ENCODE assay signal across 1 cellular context in genomic region chr6:75217203-75217602, GRCh38.
A peak's percentile ranks its signal among the peaks of the same experiment; 100 is the strongest.
TF ChIP-seq lines count a peak whose summit lies in the region.

No MANE protein-coding gene starts in this region.

TF ChIP-seq in HEK293, 187 proteins besides CTCF, POLR2A, EP300 and RAD21 (continued from another document and continues in another):
- TF ChIP-seq PRDM2 (tag by site-specific recombination; IDR thresholded peaks at IDR 0.05; ENCODE audit: borderline replicate concordance) (no peak), PRDM6 (tag by site-specific recombination; IDR thresholded peaks at IDR 0.05) (peak; percentile 65), ELK4 (IDR thresholded peaks at IDR 0.05; ENCODE audit: borderline replicate concordance, low read depth, low read length) (no peak), YY1 (tag by site-specific recombination; IDR thresholded peaks at IDR 0.05) (no peak), ZNF660 (tag by site-specific recombination; IDR thresholded peaks at IDR 0.05) (no peak), TRIM28 (IDR thresholded peaks at IDR 0.05; ENCODE audit: borderline replicate concordance, low read length) (peak; percentile 41; the same call in 1 of the 2 replicates), ZBTB17 (tag by site-specific recombination; IDR thresholded peaks at IDR 0.05) (no peak), ZEB2 (tag by site-specific recombination; IDR thresholded peaks at IDR 0.05) (peak; percentile 79), ZNF600 (tag by site-specific recombination; IDR thresholded peaks at IDR 0.05) (0 out of 2 replicates have a peak, but pooled peaks have one; percentile 13), ZNF518A (tag by site-specific recombination; conservative IDR thresholded peaks at IDR 0.05; ENCODE audit: low read depth) (0 out of 2 replicates have a peak, but pooled peaks have one; percentile 39), ZNF654 (tag by site-specific recombination; IDR thresholded peaks at IDR 0.05; ENCODE audit: low read depth) (no peak), SP3 (tag by site-specific recombination; IDR thresholded peaks at IDR 0.05) (peak; percentile 12; the same call in 1 of the 2 replicates), ZNF624 (tag by site-specific recombination; IDR thresholded peaks at IDR 0.05) (no peak), ZNF23 (tag by site-specific recombination; IDR thresholded peaks at IDR 0.05; ENCODE audit: borderline replicate concordance) (no peak), BCL6B (tag by site-specific recombination; IDR thresholded peaks at IDR 0.05) (peak; percentile 93), ZNF362 (tag by site-specific recombination; IDR thresholded peaks at IDR 0.05) (peak; percentile 85), ZNF529 (tag by site-specific recombination; IDR thresholded peaks at IDR 0.05; ENCODE audit: insufficient replicate concordance) (no peak), KLF10 (tag by site-specific recombination; IDR thresholded peaks at IDR 0.05) (peak; percentile 29; the same call in 1 of the 2 replicates), ZNF140 (tag by site-specific recombination; IDR thresholded peaks at IDR 0.05) (no peak), ZNF639 (tag by site-specific recombination; IDR thresholded peaks at IDR 0.05) (peak; percentile 75), TSHZ1 (tag by site-specific recombination; IDR thresholded peaks at IDR 0.05; ENCODE audit: borderline replicate concordance) (no peak), ZBTB1 (tag by site-specific recombination; IDR thresholded peaks at IDR 0.05) (no peak), KLF7 (tag by site-specific recombination; IDR thresholded peaks at IDR 0.05; ENCODE audit: borderline replicate concordance) (no peak), ZNF302 (tag by site-specific recombination; IDR thresholded peaks at IDR 0.05; ENCODE audit: low read depth) (no peak), ZNF629 (tag by site-specific recombination; IDR thresholded peaks at IDR 0.05) (peak; percentile 93), ZFHX2 (tag by site-specific recombination; conservative IDR thresholded peaks at IDR 0.05) (peak; percentile 18; the same call in 1 of the 2 replicates), ZNF701 (tag by site-specific recombination; IDR thresholded peaks at IDR 0.05) (no peak), ZNF221 (tag by site-specific recombination; IDR thresholded peaks at IDR 0.05; ENCODE audit: borderline replicate concordance) (no peak), ZBTB26 (tag by site-specific recombination; optimal IDR thresholded peaks at IDR 0.05) (no peak), ZNF404 (tag by site-specific recombination; IDR thresholded peaks at IDR 0.05) (no peak), ZNF747 (tag by site-specific recombination; IDR thresholded peaks at IDR 0.05) (no peak)
